In genomic region chr6:139372326-139373153, GRCh38 we compare ENCODE assay signal across 8 cellular contexts. TPM values are rescaled to one million over a fixed set of nuclear protein-coding genes. Genes with fewer than 3 reads are reported as not detected.
DNase-seq lines count a peak whose midpoint lies in the region; ATAC-seq and TF ChIP-seq lines count a peak whose summit lies in the region.

No MANE protein-coding gene starts in this region.

- H3K36me3 ChIP-seq in heart right ventricle (peaks cover 0 to 26% (median 0%) of the 10 kb centered on the region in 9 donors), kidney epithelial cell (ENCODE audit: control insufficient read depth, insufficient read depth, low read length) (no peaks in the 10 kb centered on the region)

- intact Hi-C loops in heart right ventricle (cut with DNase I) (loop anchor here in 9 of 10 donors (5.0 to 10.0 kb wide), 22 partner anchors 142 to 1552 kb away; no protein-coding TSS in a partner anchor), left cardiac atrium (cut with DNase I) (loop anchor here (5.0 to 10.0 kb wide), 4 partner anchors 392 to 702 kb away; no protein-coding TSS in a partner anchor)

- peak overlapping the region; percentile 69 to 97 (median 92) for H3K4me3 ChIP-seq in heart right ventricle
- peak overlapping the region; percentile 74 for H3K4me3 ChIP-seq in kidney epithelial cell (ENCODE audit: low read depth, low read length)

- ATAC-seq in heart right ventricle (no peak), left cardiac atrium (no peak), GM21360 (IDR thresholded peaks at IDR 0.05; ENCODE audit: unreplicated experiment) (no peak)

- WGBS in heart right ventricle, 2 donors, result 2% methylated on average over 14 of the region's 14 CpGs

- H3K27ac ChIP-seq in heart right ventricle (peak overlapping the region; percentile 90 to 100 (median 98)), temporal lobe (ENCODE audit: low read depth, low read length) (peak overlapping the region; percentile 87)

- H3K9me3 ChIP-seq in heart right ventricle, result no peaks in the 10 kb centered on the region

- TF ChIP-seq CTCF in heart right ventricle (IDR thresholded peaks at IDR 0.05), result no peak
- TF ChIP-seq CTCF in kidney epithelial cell (IDR thresholded peaks at IDR 0.05; ENCODE audit: insufficient read depth, low read length, poor library complexity, severe bottlenecking), result no peak

- H3K4me1 ChIP-seq in heart right ventricle, result peaks cover 0 to 61% (median 52%) of the 10 kb centered on the region in 9 donors

- DNase-seq in heart right ventricle (no peak), left cardiac atrium (no peak), amniotic epithelial cell (ENCODE audit: low read depth) (peak; percentile 29), kidney epithelial cell (ENCODE audit: low read depth) (no peak), hypothalamus (lab: John Stamatoyannopoulos, UW) (no peak), NCI-H2227 treated with DMSO at 0.1 percent for 48 hours (lab: John Stamatoyannopoulos, UW) (no peak)

- H3K27me3 ChIP-seq in heart right ventricle, result no peaks in the 10 kb centered on the region
- H3K27me3 ChIP-seq in kidney epithelial cell (ENCODE audit: control insufficient read depth, insufficient read depth, low read length), result no peaks in the 10 kb centered on the region

RNA-seq across cellular contexts. Expression of gene CITED2, which starts 1.9 kb away (rescaled TPM):
- total RNA-seq in heart right ventricle, result 100 to 1,000 TPM in 8 of 10 donors, 10 to 100 TPM in 2; 78.3 to 215 (median 152) TPM
- 10 to 100 TPM in 1 of 2 donors, 1 to 10 TPM in 1; 9.9 to 83.5 TPM for polyA plus RNA-seq in heart right ventricle
- total RNA-seq in left cardiac atrium, result 100 to 1,000 TPM in 1 of 2 donors, 10 to 100 TPM in 1; 51.3 to 121 TPM
- 74.2 and 97.9 TPM in 2 replicates for total RNA-seq in kidney epithelial cell
- 31.5 TPM for total RNA-seq in temporal lobe
